Comparison of ENCODE assay signal across 28 cellular contexts in genomic region chr1:11333631-11334030, GRCh38.
"Had no signal": no experiment of that assay in that cellular context is flagged by ENCODE, and none has a peak within 500 bp of the region (broad histone marks: within the 10 kb centered on the region; RNA-seq: fewer than 3 reads in every experiment).

No MANE protein-coding gene starts in this region.

- H3K9me3 ChIP-seq: colonic mucosa, left ventricle myocardium inferior, lower lobe of right lung, ovary, psoas muscle, sigmoid colon, thyroid gland, vagina had no signal

- H3K36me3 ChIP-seq: colonic mucosa, left ventricle myocardium inferior, lower lobe of right lung, neural progenitor cell, ovary, sigmoid colon, thyroid gland, vagina had no signal

- H3K9me3 Mint-ChIP-seq: central memory CD8-positive, alpha-beta T cell; dendritic cell treated with granulocyte-macrophage colony-stimulating factor and Interleukin-4, amounts not matched to agents 40 ng/mL and 50 ng/mL, for 4 days; naive thymus-derived CD4-positive, alpha-beta T cell; nephron; neural progenitor cell; stimulated activated naive CD8-positive, alpha-beta T cell treated with anti-CD3 and anti-CD28 coated beads, Interleukin-15, amount 100 ng/mL, for 72 hours had no signal

- H3K27ac ChIP-seq: colonic mucosa, left ventricle myocardium inferior, lower lobe of right lung, neural progenitor cell, ovary, psoas muscle, sigmoid colon, thyroid gland, vagina had no signal

- H3K9ac ChIP-seq: neural progenitor cell had no signal

- H3K36me3 Mint-ChIP-seq: naive thymus-derived CD4-positive, alpha-beta T cell had no signal

- H3K4me3 ChIP-seq: colonic mucosa, left ventricle myocardium inferior, lower lobe of right lung, neural progenitor cell, ovary, psoas muscle, sigmoid colon, thyroid gland, vagina had no signal

- H3K4me1 ChIP-seq: colonic mucosa, left ventricle myocardium inferior, lower lobe of right lung, neural progenitor cell, sigmoid colon, thyroid gland, vagina had no signal

- H3K4me3 Mint-ChIP-seq: central memory CD8-positive, alpha-beta T cell; dendritic cell treated with granulocyte-macrophage colony-stimulating factor and Interleukin-4, amounts not matched to agents 40 ng/mL and 50 ng/mL, for 4 days; naive thymus-derived CD4-positive, alpha-beta T cell; nephron; neural progenitor cell; stimulated activated naive CD8-positive, alpha-beta T cell treated with anti-CD3 and anti-CD28 coated beads, Interleukin-15, amount 100 ng/mL, for 72 hours had no signal

- FAIRE-seq: endometrium, frontal cortex, islet of Langerhans had no signal

- H3K27me3 ChIP-seq: colonic mucosa, neural progenitor cell, ovary, thyroid gland, vagina had no signal

- ATAC-seq: left colon; lower lobe of right lung; naive thymus-derived CD4-positive, alpha-beta T cell; psoas muscle; right cardiac atrium; stimulated activated naive CD8-positive, alpha-beta T cell treated with anti-CD3 and anti-CD28 coated beads, Interleukin-15, amount 100 ng/mL, for 72 hours had no signal

- H3K27ac Mint-ChIP-seq: dendritic cell treated with granulocyte-macrophage colony-stimulating factor and Interleukin-4, amounts not matched to agents 40 ng/mL and 50 ng/mL, for 4 days; nephron; stimulated activated naive CD8-positive, alpha-beta T cell treated with anti-CD3 and anti-CD28 coated beads, Interleukin-15, amount 100 ng/mL, for 72 hours had no signal

- DNase-seq: colonic mucosa; effector memory CD4-positive, alpha-beta T cell; erythroblast; head of caudate nucleus; left colon; left ventricle myocardium inferior; lower lobe of right lung; naive thymus-derived CD4-positive, alpha-beta T cell; nucleus accumbens; ovary; posterior cingulate gyrus; psoas muscle; right cardiac atrium; sigmoid colon; stimulated activated CD4-positive, alpha-beta T cell treated with anti-CD3 and anti-CD28 coated beads, Interleukin-2, amount 100 ng/mL, for 24 hours; stimulated activated CD4-positive, alpha-beta T cell treated with anti-CD3 and anti-CD28 coated beads, Interleukin-4, amount 100 ng/mL, for 4 hours; stimulated activated naive CD4-positive, alpha-beta T cell; stimulated activated naive CD8-positive, alpha-beta T cell treated with anti-CD3 and anti-CD28 coated beads, Interleukin-15, amount 100 ng/mL, for 72 hours; thyroid gland; trophoblast cell had no signal

- H3K4me2 ChIP-seq: neural progenitor cell had no signal
